In genomic region chr21:33586927-33587326, GRCh38 we compare ENCODE assay signal across 9 cellular contexts. TPM values are rescaled to one million over a fixed set of nuclear protein-coding genes. Genes with fewer than 3 reads are reported as not detected.
DNase-seq lines count a peak whose midpoint lies in the region; ATAC-seq and TF ChIP-seq lines count a peak whose summit lies in the region.
"Had no signal": no experiment of that assay in that cellular context is flagged by ENCODE, and none has a peak within 500 bp of the region (broad histone marks: within the 10 kb centered on the region; RNA-seq: fewer than 3 reads in every experiment).

No MANE protein-coding gene starts in this region.

- WGBS in GM23248 (ENCODE audit: low coverage in 1 of 2, low lambda C conversion rate in 2 of 2, missing lambda C conversion rate in 2 of 2), 2 experiments = 73 to 75% methylated on average over 6 of the region's 6 CpGs

- no peaks in the 10 kb centered on the region for H3K4me1 ChIP-seq in BE2C
- H3K4me1 ChIP-seq in GM23248 (ENCODE audit: insufficient read depth) = peaks cover 14% of the 10 kb centered on the region

- H3K4me3 Mint-ChIP-seq in WTC11 = peak overlapping the region; percentile 84
- H3K4me3 Mint-ChIP-seq in memory B cell = peak overlapping the region; percentile 41

- H3K4me3 ChIP-seq in BE2C (ENCODE audit: low read depth, low read length) (peak overlapping the region; percentile 88), GM23248 (peak overlapping the region; percentile 83)

- H3K4me1 Mint-ChIP-seq in WTC11 = peaks cover 23% of the 10 kb centered on the region
- H3K4me1 Mint-ChIP-seq in memory B cell = peaks cover 8% of the 10 kb centered on the region

- H3K9ac ChIP-seq in GM23248 = peak overlapping the region; percentile 91

- H3K36me3 Mint-ChIP-seq in WTC11 (peaks cover 17% of the 10 kb centered on the region), memory B cell (no peaks in the 10 kb centered on the region)

- ATAC-seq in WTC11 (no peak), memory B cell (ENCODE audit: low read depth) (no peak), GM18861 (IDR thresholded peaks at IDR 0.05; ENCODE audit: unreplicated experiment) (no peak), HG03135 (IDR thresholded peaks at IDR 0.05; ENCODE audit: unreplicated experiment) (no peak)

- no peaks in the 10 kb centered on the region for H3K9me2 ChIP-seq in GM23248 (ENCODE audit: insufficient read depth)

- peak overlapping the region; percentile 90 for H3K4me2 ChIP-seq in GM23248 (ENCODE audit: unreplicated experiment)

- peak overlapping the region; percentile 3; the same call in 1 of the 2 replicates for H3K27ac Mint-ChIP-seq in WTC11
- no peak overlapping the region for H3K27ac Mint-ChIP-seq in memory B cell

- H3K27me3 Mint-ChIP-seq in WTC11 (ENCODE audit: low read depth) (no peaks in the 10 kb centered on the region), memory B cell (no peaks in the 10 kb centered on the region)

- DNase-seq in BE2C = no peak
- DNase-seq in GM23248 = no peak
- DNase-seq in WTC11 (ENCODE audit: low spot score) = no peak
- no peak for DNase-seq in memory B cell (ENCODE audit: low spot score in 2 of 2)
- no peak for DNase-seq in NCI-H146 (lab: John Stamatoyannopoulos, UW)
- DNase-seq in G401 (ENCODE audit: low spot score) = no peak
- DNase-seq: DMS79 had no signal

- H4K20me1 ChIP-seq in GM23248 (ENCODE audit: insufficient read depth) = no peaks in the 10 kb centered on the region

- no peak overlapping the region for H2AFZ ChIP-seq in GM23248

- no peak overlapping the region for H3K27ac ChIP-seq in GM23248

- no peaks in the 10 kb centered on the region for H3K9me3 ChIP-seq in BE2C
- no peaks in the 10 kb centered on the region for H3K9me3 ChIP-seq in GM23248 (ENCODE audit: low read depth)

- H3F3A ChIP-seq in GM23248 (ENCODE audit: insufficient read depth) = peaks cover 35% of the 10 kb centered on the region

- H3K27me3 ChIP-seq in BE2C (no peaks in the 10 kb centered on the region), GM23248 (replicated peaks; ENCODE audit: insufficient read depth) (no peaks in the 10 kb centered on the region)

- H3K9me3 Mint-ChIP-seq in WTC11 = no peaks in the 10 kb centered on the region
- H3K9me3 Mint-ChIP-seq in memory B cell = no peaks in the 10 kb centered on the region

- H3K36me3 ChIP-seq in BE2C (peaks cover 10% of the 10 kb centered on the region), GM23248 (ENCODE audit: low read depth) (peaks cover 19% of the 10 kb centered on the region)

- peaks cover 41% of the 10 kb centered on the region for H3K79me2 ChIP-seq in GM23248 (ENCODE audit: insufficient read depth)

- POLR2A ChIA-PET in WTC11 (lab: Charles Lee) = no interaction called here

- CTCF ChIA-PET in WTC11 (lab: Charles Lee) = no interaction called here

- no peak for TF ChIP-seq CTCF in BE2C (IDR thresholded peaks at IDR 0.05; ENCODE audit: low read depth, low read length)
- TF ChIP-seq CTCF in WTC11 (IDR thresholded peaks at IDR 0.05) = no peak

- in situ Hi-C loops in GM23248 (cut with MboI) (no loop called here), G401 (cut with HindIII; ENCODE audit: low sequenced_read_pairs) (no loop called here)

TF ChIP-seq in WTC11, 78 proteins besides CTCF, POLR2A, EP300 and RAD21 (continues in another document):
- TF ChIP-seq ZNF219 (CRISPR knock-in tag; IDR thresholded peaks at IDR 0.05; ENCODE audit: borderline replicate concordance) (no peak), ZNF416 (CRISPR knock-in tag; IDR thresholded peaks at IDR 0.05) (no peak), E2F4 (CRISPR knock-in tag; IDR thresholded peaks at IDR 0.05; ENCODE audit: borderline replicate concordance, low read depth) (no peak), MYBL2 (CRISPR knock-in tag; IDR thresholded peaks at IDR 0.05) (no peak), ETV6 (CRISPR knock-in tag; IDR thresholded peaks at IDR 0.05) (no peak), PREB (CRISPR knock-in tag; IDR thresholded peaks at IDR 0.05; ENCODE audit: borderline replicate concordance) (no peak), E2F1 (CRISPR knock-in tag; IDR thresholded peaks at IDR 0.05) (no peak), KAT7 (CRISPR knock-in tag; IDR thresholded peaks at IDR 0.05; ENCODE audit: borderline replicate concordance) (no peak), ZNF423 (CRISPR knock-in tag; IDR thresholded peaks at IDR 0.05) (no peak), IRF1 (CRISPR knock-in tag; IDR thresholded peaks at IDR 0.05) (no peak), OVOL2 (CRISPR knock-in tag; IDR thresholded peaks at IDR 0.05; ENCODE audit: borderline replicate concordance) (no peak), TEAD1 (CRISPR knock-in tag; IDR thresholded peaks at IDR 0.05) (no peak)

RNA-seq across cellular contexts. Expression of gene DONSON, which starts 1.6 kb away (rescaled TPM):
- polyA plus RNA-seq in BE2C (2012; ENCODE audit: insufficient read depth, insufficient read length, low read depth) = 16.3 TPM
- total RNA-seq in GM23248 (2014; rRNA removed; shearing (Covaris generic)) = 13.2 and 18.2 TPM in 2 replicates
- polyA plus RNA-seq in GM23248 (2016; fragmentation: Nextera tagmentation; extraction: Ambion mirVana) = 14.1 and 16.8 TPM in 2 replicates
- total RNA-seq in WTC11 (2021) = 27.5 to 32.2 TPM (median 29.6 TPM) in 3 replicates
- 31.8 and 52.2 TPM in 2 replicates for total RNA-seq in G401 (2014; rRNA removed; shearing (Covaris generic))

RNA-seq across cellular contexts. Expression of gene SON, which starts 44.1 kb away (rescaled TPM):
- polyA plus RNA-seq in BE2C (2012; ENCODE audit: insufficient read depth, insufficient read length, low read depth) = 285 TPM
- 106 and 109 TPM in 2 replicates for total RNA-seq in GM23248 (2014; rRNA removed; shearing (Covaris generic))
- polyA plus RNA-seq in GM23248 (2016; fragmentation: Nextera tagmentation; extraction: Ambion mirVana) = 303 and 336 TPM in 2 replicates
- total RNA-seq in WTC11 (2021) = 259 to 309 TPM (median 274 TPM) in 3 replicates
- 90.8 and 253 TPM in 2 replicates for total RNA-seq in G401 (2014; rRNA removed; shearing (Covaris generic))

RNA-seq across cellular contexts. Expression of gene GART, which starts 45.0 kb away (rescaled TPM):
- polyA plus RNA-seq in BE2C (2012; ENCODE audit: insufficient read depth, insufficient read length, low read depth) = 100 TPM
- total RNA-seq in GM23248 (2014; rRNA removed; shearing (Covaris generic)) = 52.1 and 54.6 TPM in 2 replicates
- 58.2 and 61.8 TPM in 2 replicates for polyA plus RNA-seq in GM23248 (2016; fragmentation: Nextera tagmentation; extraction: Ambion mirVana)
- total RNA-seq in WTC11 (2021) = 173 to 223 TPM (median 177 TPM) in 3 replicates
- total RNA-seq in G401 (2014; rRNA removed; shearing (Covaris generic)) = 39.0 and 106 TPM in 2 replicates

RNA-seq across cellular contexts. Expression of gene CRYZL1, which starts 54.6 kb away (rescaled TPM):
- polyA plus RNA-seq in BE2C (2012; ENCODE audit: insufficient read depth, insufficient read length, low read depth) = 23.7 TPM
- 13.6 and 18.3 TPM in 2 replicates for total RNA-seq in GM23248 (2014; rRNA removed; shearing (Covaris generic))
- 35.7 and 37.4 TPM in 2 replicates for polyA plus RNA-seq in GM23248 (2016; fragmentation: Nextera tagmentation; extraction: Ambion mirVana)
- total RNA-seq in WTC11 (2021) = 21.9 to 31.8 TPM (median 24.7 TPM) in 3 replicates
- 5.4 and 13.1 TPM in 2 replicates for total RNA-seq in G401 (2014; rRNA removed; shearing (Covaris generic))

RNA-seq across cellular contexts. Expression of gene ITSN1, which starts 55.4 kb away (rescaled TPM):
- polyA plus RNA-seq in BE2C (2012; ENCODE audit: insufficient read depth, insufficient read length, low read depth) = 19.4 TPM
- total RNA-seq in GM23248 (2014; rRNA removed; shearing (Covaris generic)) = 35.5 and 43.4 TPM in 2 replicates
- polyA plus RNA-seq in GM23248 (2016; fragmentation: Nextera tagmentation; extraction: Ambion mirVana) = 48.2 and 57.1 TPM in 2 replicates
- total RNA-seq in WTC11 (2021) = 66.0 to 79.4 TPM (median 69.6 TPM) in 3 replicates
- total RNA-seq in G401 (2014; rRNA removed; shearing (Covaris generic)) = 33.4 and 64.3 TPM in 2 replicates
